Comparison of ENCODE assay signal across 8 cellular contexts in the genomic region with DNA sequence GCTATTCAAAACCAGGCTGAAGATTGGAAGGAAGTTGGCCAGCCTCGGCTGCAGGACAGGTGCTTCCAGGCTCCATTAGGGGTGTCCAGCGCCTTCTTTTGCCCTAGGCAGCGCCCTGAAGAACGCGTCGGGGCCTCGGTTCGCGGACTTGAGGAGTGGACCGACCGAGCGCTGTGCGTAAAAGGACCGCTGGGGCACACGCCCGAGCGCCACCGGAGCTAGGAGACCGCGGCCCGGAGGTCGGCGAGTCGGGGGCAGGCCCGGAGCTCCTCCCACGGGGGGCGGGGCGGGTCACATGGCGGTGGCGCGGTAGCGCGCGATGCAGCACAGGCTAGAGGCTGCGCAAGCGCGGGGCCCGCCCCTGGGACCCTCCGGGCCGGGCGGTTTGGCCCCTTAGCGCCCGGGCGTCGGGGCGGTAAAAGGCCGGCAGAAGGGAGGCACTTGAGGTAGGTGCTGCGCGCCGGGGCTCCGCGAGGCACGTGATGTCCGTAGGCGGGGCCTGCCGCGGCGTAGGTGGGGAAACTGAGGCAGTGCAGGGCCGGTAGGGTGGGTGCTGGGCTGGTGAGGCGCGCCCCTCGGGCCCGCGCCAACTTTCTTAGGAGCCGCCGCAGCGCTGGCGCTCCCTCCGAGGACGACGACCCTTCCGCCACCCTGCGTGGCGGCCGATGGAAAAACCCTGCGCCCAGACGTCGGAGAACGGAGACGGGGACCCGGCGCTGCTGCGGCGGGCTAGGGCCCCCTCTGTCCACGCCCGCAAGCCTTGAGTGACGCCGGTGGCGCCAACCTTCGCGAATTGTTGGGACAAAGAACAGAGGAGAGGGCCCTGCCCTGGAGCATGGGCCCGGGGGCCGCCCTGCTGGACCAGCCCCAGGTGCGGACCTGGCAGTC. TPM values are rescaled to one million over a fixed set of nuclear protein-coding genes. Genes with fewer than 3 reads are reported as not detected.
DNase-seq lines count a peak whose midpoint lies in the region; ATAC-seq, FAIRE-seq and TF ChIP-seq lines count a peak whose summit lies in the region.

A gene with protein sequence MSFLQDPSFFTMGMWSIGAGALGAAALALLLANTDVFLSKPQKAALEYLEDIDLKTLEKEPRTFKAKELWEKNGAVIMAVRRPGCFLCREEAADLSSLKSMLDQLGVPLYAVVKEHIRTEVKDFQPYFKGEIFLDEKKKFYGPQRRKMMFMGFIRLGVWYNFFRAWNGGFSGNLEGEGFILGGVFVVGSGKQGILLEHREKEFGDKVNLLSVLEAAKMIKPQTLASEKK (plus strand): TSS at position 354 of the 888 bp plus-strand sequence. CDS start 11,917 bp downstream, outside the sequence.

- no TSS peak for BruUV-seq in Caco-2 (replicated peaks; lab: Mats Ljungman, UMichigan)

- CTCF ChIA-PET in Caco-2 (lab: Charles Lee) = interaction anchor here (0.6 to 1.6 kb wide), 9 partner anchors 11 to 200 kb away, joined by 3 to 11 read pairs (median 6); no protein-coding TSS in a partner anchor

- peak within 1 kb of the TSS; percentile 74 for H3K27ac ChIP-seq in substantia nigra (ENCODE audit: low read depth, low read length, poor library complexity, severe bottlenecking)

- H3K27ac Mint-ChIP-seq in Caco-2 (ENCODE audit: unreplicated experiment) = peak within 1 kb of the TSS; percentile 93

- intact Hi-C loops in Caco-2 (cut with micrococcal nuclease; ENCODE audit: unreplicated experiment) = no loop called here

- H3K4me1 ChIP-seq in Caco-2 = peaks cover 19% of the 10 kb centered on the region; the same call in 1 of the 2 replicates

- peak in 1 of 2 experiments; percentile 0 for TF ChIP-seq CTCF in Caco-2 (IDR thresholded peaks at IDR 0.05; ENCODE audit: insufficient read depth in 1 of 2, low read depth in 1 of 2, low read length in 1 of 2, severe bottlenecking in 1 of 2, unreplicated experiment in 1 of 2)

- no peaks in the 10 kb centered on the region for H3K9me3 Mint-ChIP-seq in Caco-2 (ENCODE audit: unreplicated experiment)

- H3K4me3 ChIP-seq in Caco-2 (ENCODE audit: low read depth, low read length) = peak within 1 kb of the TSS; percentile 92

- H3K9me3 ChIP-seq in Caco-2 = no peaks in the 10 kb centered on the region

- no peaks in the 10 kb centered on the region for H3K27me3 Mint-ChIP-seq in Caco-2 (ENCODE audit: insufficient read depth, unreplicated experiment)

- DNase-seq in Caco-2 = peak; percentile 92 to 96
- DNase-seq in HK-2 (ENCODE audit: unreplicated experiment) = peak; percentile 90
- DNase-seq in RPMI8226 = peak; percentile 33
- DNase-seq in activated gamma-delta T cell treated with anti-CD3 and anti-CD28 coated beads, Interleukin-2, amount 50 U/mL, for 16 hours (ENCODE audit: low read depth) = peak; percentile 74
- DNase-seq in frontal cortex (ENCODE audit: low spot score in 2 of 2) = peak; percentile 88 to 91
- peak in 53 of 56 donors; percentile 40 to 90 (median 72) for DNase-seq in nucleus accumbens (lab: John Stamatoyannopoulos, UW)
- DNase-seq in substantia nigra (lab: John Stamatoyannopoulos, UW) = peak in 48 of 49 donors; percentile 27 to 92 (median 78)

- H3K4me1 Mint-ChIP-seq in Caco-2 (ENCODE audit: low read depth, unreplicated experiment) = peaks cover 25% of the 10 kb centered on the region

- no peaks in the 10 kb centered on the region for H3K27me3 ChIP-seq in Caco-2 (replicated peaks; ENCODE audit: control insufficient read depth, insufficient read depth, low read length)

- H3K36me3 ChIP-seq in Caco-2 (ENCODE audit: control insufficient read depth, insufficient read depth, low read length) = no peaks in the 10 kb centered on the region; the same call in 1 of the 2 replicates

- peak within 1 kb of the TSS; percentile 95 for H3K4me3 Mint-ChIP-seq in Caco-2 (ENCODE audit: unreplicated experiment)

- peaks cover 15% of the 10 kb centered on the region for H3K36me3 Mint-ChIP-seq in Caco-2 (ENCODE audit: insufficient read depth, unreplicated experiment)

- no peak for FAIRE-seq in frontal cortex (lab: Jason Lieb, UNC)

- peak; percentile 93 for ATAC-seq in GM19463 (IDR thresholded peaks at IDR 0.05; ENCODE audit: unreplicated experiment)

- POLR2A ChIA-PET in Caco-2 (lab: Charles Lee) = interaction anchor here (0.6 to 1.3 kb wide), 8 partner anchors 13 to 205 kb away, joined by 3 to 13 read pairs (median 3); no protein-coding TSS in a partner anchor

RNA-seq across cellular contexts. Expression of the gene that starts here (rescaled TPM):
- total RNA-seq in Caco-2 (2022) (82.0 and 88.6 TPM in 2 replicates), frontal cortex (80.3 TPM)

Comparison
In these comparisons a context has a peak if more than half of its experiments do, and no peak if none do; other contexts are left out.
1. Peak in every context shown above with its lines: DNase-seq, ATAC-seq, H3K4me3 ChIP-seq and H3K27ac ChIP-seq.
2. DNase-seq: peak in every context shown above with its lines; median percentile 94 in Caco-2; 90 in HK-2; 90 in frontal cortex; 78 in substantia nigra; 74 in activated gamma-delta T cell treated with anti-CD3 and anti-CD28 coated beads, Interleukin-2, amount 50 U/mL, for 16 hours; 72 in nucleus accumbens; 33 in RPMI8226.